In the genomic region with DNA sequence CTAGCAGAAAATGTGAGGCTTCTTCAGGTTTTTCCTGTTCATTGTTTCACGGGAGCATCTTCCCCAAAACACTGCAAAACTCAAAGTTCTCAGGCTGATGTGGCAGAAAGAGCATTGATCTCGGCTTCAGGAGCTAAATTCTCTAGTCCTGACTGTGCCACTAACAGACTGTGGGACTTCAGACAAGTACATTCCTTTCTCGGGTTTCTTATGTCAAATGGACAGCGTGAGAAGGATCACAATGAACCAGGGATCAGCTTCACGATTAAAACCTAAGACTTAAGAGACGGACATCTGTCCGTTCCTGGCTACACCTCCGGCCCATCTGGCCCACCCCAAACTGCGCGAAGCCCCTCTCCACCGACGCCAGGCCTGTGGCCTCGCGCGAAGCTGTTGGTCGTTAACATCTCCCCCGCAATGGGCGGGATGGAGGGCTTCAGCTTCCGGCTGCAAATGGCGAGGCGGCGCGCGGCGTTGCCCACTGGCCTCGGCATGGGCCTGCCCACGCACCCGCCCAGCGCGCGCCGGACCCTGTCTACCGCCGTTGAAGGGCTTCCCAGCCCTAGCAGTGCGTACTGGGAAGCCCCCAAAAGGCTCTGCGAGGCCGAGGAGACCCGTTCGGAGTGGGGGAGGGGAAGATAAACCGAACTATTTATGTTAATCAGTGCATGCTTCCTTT, we compare ENCODE assay signal across 1 cellular context.
A peak's percentile ranks its signal among the peaks of the same experiment; 100 is the strongest.
TF ChIP-seq lines count a peak whose summit lies in the region.

No MANE protein-coding gene starts in this region.

TF ChIP-seq in K562, 482 proteins besides CTCF, POLR2A, EP300 and RAD21 (continued from another document and continues in another):
- TF ChIP-seq RREB1 (CRISPR knock-in tag; IDR thresholded peaks at IDR 0.05) (0 out of 2 replicates have a peak, but pooled peaks have one; percentile 42), ELF4 (CRISPR knock-in tag; IDR thresholded peaks at IDR 0.05) (no peak; the same call in 1 of the 2 replicates), CBX5 (IDR thresholded peaks at IDR 0.05; ENCODE audit: borderline replicate concordance, low read depth) (0 out of 2 replicates have a peak, but pooled peaks have one; percentile 10), GTF2F1 (IDR thresholded peaks at IDR 0.05; ENCODE audit: low read depth, low read length) (peak; percentile 65; the same call in 1 of the 2 replicates), RNF2 (IDR thresholded peaks at IDR 0.05) (peak; percentile 92), ZSCAN29 (IDR thresholded peaks at IDR 0.05) (0 out of 2 replicates have a peak, but pooled peaks have one; percentile 75), RCOR1 (IDR thresholded peaks at IDR 0.05; ENCODE audit: borderline replicate concordance in 1 of 2, low read depth in 2 of 2, low read length in 2 of 2) (peak in 1 of 2 experiments; percentile 31; a peak in 2 of 4 replicates), THAP12 (CRISPR knock-in tag; IDR thresholded peaks at IDR 0.05) (peak; percentile 93), POLR2B (IDR thresholded peaks at IDR 0.05; ENCODE audit: low read depth, partially characterized antibody) (peak; percentile 38), FOS (IDR thresholded peaks at IDR 0.05; ENCODE audit: extremely low read depth, insufficient read length) (no peak), YY1 (IDR thresholded peaks at IDR 0.05; ENCODE audit: borderline replicate concordance in 1 of 3, control insufficient read depth in 1 of 3, extremely low read depth in 1 of 3, insufficient read depth in 3 of 3, insufficient read length in 1 of 3, insufficient replicate concordance in 2 of 3, low read depth in 1 of 3, low read length in 2 of 3) (peak; percentile 42 to 72 (median 48)), RFX5 (IDR thresholded peaks at IDR 0.05; ENCODE audit: low read depth, low read length) (no peak), LCOR (CRISPR knock-in tag; IDR thresholded peaks at IDR 0.05) (peak; percentile 97), ZNF354B (CRISPR knock-in tag; IDR thresholded peaks at IDR 0.05) (0 out of 2 replicates have a peak, but pooled peaks have one; percentile 7), SMAD1 (IDR thresholded peaks at IDR 0.05; ENCODE audit: low read depth, low read length, partially characterized antibody) (peak; percentile 5), TRIM24 (IDR thresholded peaks at IDR 0.05) (peak in 1 of 2 experiments; percentile 70; a peak in 2 of 4 replicates), HMGN3 (IDR thresholded peaks at IDR 0.05; ENCODE audit: borderline replicate concordance, extremely low read depth, insufficient read length, low read depth, low read length) (peak; percentile 63), HIVEP1 (CRISPR knock-in tag; IDR thresholded peaks at IDR 0.05) (peak; percentile 26; the same call in 1 of the 2 replicates), TFE3 (CRISPR knock-in tag; IDR thresholded peaks at IDR 0.05) (no peak), BCOR (IDR thresholded peaks at IDR 0.05) (peak; percentile 29; the same call in 1 of the 2 replicates), KLF10 (CRISPR knock-in tag; IDR thresholded peaks at IDR 0.05) (no peak), NFXL1 (CRISPR knock-in tag; IDR thresholded peaks at IDR 0.05) (no peak), ZNF232 (CRISPR knock-in tag; IDR thresholded peaks at IDR 0.05) (0 out of 2 replicates have a peak, but pooled peaks have one; percentile 52), ZNF584 (CRISPR knock-in tag; IDR thresholded peaks at IDR 0.05; ENCODE audit: low read depth) (peak; percentile 72; the same call in 1 of the 2 replicates), BDP1 (IDR thresholded peaks at IDR 0.05; ENCODE audit: insufficient read depth, insufficient read length) (no peak), MAX (CRISPR knock-in tag; IDR thresholded peaks at IDR 0.05) (peak; percentile 84), TCFL5 (CRISPR knock-in tag; conservative IDR thresholded peaks at IDR 0.05) (no peak), ZBTB17 (CRISPR knock-in tag; IDR thresholded peaks at IDR 0.05) (peak; percentile 67; the same call in 1 of the 2 replicates)
- TF ChIP-seq, protein P1, sequence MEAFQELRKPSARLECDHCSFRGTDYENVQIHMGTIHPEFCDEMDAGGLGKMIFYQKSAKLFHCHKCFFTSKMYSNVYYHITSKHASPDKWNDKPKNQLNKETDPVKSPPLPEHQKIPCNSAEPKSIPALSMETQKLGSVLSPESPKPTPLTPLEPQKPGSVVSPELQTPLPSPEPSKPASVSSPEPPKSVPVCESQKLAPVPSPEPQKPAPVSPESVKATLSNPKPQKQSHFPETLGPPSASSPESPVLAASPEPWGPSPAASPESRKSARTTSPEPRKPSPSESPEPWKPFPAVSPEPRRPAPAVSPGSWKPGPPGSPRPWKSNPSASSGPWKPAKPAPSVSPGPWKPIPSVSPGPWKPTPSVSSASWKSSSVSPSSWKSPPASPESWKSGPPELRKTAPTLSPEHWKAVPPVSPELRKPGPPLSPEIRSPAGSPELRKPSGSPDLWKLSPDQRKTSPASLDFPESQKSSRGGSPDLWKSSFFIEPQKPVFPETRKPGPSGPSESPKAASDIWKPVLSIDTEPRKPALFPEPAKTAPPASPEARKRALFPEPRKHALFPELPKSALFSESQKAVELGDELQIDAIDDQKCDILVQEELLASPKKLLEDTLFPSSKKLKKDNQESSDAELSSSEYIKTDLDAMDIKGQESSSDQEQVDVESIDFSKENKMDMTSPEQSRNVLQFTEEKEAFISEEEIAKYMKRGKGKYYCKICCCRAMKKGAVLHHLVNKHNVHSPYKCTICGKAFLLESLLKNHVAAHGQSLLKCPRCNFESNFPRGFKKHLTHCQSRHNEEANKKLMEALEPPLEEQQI (IDR thresholded peaks at IDR 0.05) = peak; percentile 66; the same call in 1 of the 2 replicates
- TF ChIP-seq, protein P2, sequence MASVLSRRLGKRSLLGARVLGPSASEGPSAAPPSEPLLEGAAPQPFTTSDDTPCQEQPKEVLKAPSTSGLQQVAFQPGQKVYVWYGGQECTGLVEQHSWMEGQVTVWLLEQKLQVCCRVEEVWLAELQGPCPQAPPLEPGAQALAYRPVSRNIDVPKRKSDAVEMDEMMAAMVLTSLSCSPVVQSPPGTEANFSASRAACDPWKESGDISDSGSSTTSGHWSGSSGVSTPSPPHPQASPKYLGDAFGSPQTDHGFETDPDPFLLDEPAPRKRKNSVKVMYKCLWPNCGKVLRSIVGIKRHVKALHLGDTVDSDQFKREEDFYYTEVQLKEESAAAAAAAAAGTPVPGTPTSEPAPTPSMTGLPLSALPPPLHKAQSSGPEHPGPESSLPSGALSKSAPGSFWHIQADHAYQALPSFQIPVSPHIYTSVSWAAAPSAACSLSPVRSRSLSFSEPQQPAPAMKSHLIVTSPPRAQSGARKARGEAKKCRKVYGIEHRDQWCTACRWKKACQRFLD (CRISPR knock-in tag; IDR thresholded peaks at IDR 0.05) = peak; percentile 90; the same call in 1 of the 2 replicates
- TF ChIP-seq, protein P3, sequence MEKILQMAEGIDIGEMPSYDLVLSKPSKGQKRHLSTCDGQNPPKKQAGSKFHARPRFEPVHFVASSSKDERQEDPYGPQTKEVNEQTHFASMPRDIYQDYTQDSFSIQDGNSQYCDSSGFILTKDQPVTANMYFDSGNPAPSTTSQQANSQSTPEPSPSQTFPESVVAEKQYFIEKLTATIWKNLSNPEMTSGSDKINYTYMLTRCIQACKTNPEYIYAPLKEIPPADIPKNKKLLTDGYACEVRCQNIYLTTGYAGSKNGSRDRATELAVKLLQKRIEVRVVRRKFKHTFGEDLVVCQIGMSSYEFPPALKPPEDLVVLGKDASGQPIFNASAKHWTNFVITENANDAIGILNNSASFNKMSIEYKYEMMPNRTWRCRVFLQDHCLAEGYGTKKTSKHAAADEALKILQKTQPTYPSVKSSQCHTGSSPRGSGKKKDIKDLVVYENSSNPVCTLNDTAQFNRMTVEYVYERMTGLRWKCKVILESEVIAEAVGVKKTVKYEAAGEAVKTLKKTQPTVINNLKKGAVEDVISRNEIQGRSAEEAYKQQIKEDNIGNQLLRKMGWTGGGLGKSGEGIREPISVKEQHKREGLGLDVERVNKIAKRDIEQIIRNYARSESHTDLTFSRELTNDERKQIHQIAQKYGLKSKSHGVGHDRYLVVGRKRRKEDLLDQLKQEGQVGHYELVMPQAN (IDR thresholded peaks at IDR 0.05; ENCODE audit: borderline replicate concordance) = 0 out of 2 replicates have a peak, but pooled peaks have one; percentile 21
- TF ChIP-seq, protein P4, sequence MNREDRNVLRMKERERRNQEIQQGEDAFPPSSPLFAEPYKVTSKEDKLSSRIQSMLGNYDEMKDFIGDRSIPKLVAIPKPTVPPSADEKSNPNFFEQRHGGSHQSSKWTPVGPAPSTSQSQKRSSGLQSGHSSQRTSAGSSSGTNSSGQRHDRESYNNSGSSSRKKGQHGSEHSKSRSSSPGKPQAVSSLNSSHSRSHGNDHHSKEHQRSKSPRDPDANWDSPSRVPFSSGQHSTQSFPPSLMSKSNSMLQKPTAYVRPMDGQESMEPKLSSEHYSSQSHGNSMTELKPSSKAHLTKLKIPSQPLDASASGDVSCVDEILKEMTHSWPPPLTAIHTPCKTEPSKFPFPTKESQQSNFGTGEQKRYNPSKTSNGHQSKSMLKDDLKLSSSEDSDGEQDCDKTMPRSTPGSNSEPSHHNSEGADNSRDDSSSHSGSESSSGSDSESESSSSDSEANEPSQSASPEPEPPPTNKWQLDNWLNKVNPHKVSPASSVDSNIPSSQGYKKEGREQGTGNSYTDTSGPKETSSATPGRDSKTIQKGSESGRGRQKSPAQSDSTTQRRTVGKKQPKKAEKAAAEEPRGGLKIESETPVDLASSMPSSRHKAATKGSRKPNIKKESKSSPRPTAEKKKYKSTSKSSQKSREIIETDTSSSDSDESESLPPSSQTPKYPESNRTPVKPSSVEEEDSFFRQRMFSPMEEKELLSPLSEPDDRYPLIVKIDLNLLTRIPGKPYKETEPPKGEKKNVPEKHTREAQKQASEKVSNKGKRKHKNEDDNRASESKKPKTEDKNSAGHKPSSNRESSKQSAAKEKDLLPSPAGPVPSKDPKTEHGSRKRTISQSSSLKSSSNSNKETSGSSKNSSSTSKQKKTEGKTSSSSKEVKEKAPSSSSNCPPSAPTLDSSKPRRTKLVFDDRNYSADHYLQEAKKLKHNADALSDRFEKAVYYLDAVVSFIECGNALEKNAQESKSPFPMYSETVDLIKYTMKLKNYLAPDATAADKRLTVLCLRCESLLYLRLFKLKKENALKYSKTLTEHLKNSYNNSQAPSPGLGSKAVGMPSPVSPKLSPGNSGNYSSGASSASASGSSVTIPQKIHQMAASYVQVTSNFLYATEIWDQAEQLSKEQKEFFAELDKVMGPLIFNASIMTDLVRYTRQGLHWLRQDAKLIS (CRISPR knock-in tag; IDR thresholded peaks at IDR 0.05) = peak; percentile 94
